In the genomic region with DNA sequence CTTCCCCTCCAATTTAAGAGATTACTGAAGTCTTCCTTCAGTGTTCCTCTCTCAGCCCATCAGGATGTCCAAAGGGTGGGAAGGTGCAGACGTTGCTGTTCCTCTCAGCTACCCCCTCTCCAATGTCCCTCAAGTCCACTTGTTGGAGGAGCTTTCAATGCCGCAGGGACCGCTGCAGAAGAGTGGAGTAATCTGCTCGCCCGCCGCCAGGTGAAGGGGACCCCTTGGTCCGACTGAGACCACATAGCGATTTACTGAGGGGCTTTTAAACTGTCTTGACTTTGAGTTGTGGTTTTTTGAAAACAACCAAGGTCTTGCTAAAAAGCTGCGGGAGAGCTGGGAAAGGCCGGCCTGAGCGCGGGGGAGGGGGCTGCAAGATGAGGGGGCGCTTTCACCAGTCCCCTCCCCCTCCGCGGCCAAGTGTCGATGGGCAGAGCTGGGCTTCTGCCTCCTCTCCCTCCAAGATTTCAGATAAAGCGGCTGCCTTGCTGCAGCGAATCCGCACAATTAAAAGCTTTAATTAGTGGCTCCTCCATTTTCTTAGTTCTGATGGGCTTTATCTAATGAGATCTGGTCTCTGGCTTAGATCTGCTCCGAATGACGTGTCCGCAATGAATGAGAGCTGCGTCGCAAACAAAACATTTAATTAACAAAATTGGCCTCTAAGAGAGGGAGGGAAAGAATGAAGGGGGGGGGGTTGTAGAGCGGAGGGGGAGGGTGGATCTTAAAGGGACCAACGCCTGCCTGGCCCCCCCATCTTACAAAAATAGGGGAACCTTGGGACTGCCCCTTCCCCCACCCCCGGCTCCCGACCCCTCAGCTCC, we compare ENCODE assay signal across 1 cellular context.
TF ChIP-seq lines count a peak whose summit lies in the region.

No MANE protein-coding gene starts in this region.

TF ChIP-seq in SK-N-SH treated with all-trans-retinoic acid at 6 μM for 48 hours, 23 proteins besides CTCF, POLR2A, EP300 and RAD21:
- TF ChIP-seq, protein P1, sequence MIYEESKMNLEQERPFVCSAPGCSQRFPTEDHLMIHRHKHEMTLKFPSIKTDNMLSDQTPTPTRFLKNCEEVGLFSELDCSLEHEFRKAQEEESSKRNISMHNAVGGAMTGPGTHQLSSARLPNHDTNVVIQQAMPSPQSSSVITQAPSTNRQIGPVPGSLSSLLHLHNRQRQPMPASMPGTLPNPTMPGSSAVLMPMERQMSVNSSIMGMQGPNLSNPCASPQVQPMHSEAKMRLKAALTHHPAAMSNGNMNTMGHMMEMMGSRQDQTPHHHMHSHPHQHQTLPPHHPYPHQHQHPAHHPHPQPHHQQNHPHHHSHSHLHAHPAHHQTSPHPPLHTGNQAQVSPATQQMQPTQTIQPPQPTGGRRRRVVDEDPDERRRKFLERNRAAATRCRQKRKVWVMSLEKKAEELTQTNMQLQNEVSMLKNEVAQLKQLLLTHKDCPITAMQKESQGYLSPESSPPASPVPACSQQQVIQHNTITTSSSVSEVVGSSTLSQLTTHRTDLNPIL (CRISPR knock-in tag; IDR thresholded peaks at IDR 0.05; ENCODE audit: low read depth) = no peak
- no peak for TF ChIP-seq ZNF8 (CRISPR knock-in tag; IDR thresholded peaks at IDR 0.05)
- no peak for TF ChIP-seq TCF4 (CRISPR knock-in tag; IDR thresholded peaks at IDR 0.05; ENCODE audit: borderline replicate concordance)
- TF ChIP-seq, protein P2, sequence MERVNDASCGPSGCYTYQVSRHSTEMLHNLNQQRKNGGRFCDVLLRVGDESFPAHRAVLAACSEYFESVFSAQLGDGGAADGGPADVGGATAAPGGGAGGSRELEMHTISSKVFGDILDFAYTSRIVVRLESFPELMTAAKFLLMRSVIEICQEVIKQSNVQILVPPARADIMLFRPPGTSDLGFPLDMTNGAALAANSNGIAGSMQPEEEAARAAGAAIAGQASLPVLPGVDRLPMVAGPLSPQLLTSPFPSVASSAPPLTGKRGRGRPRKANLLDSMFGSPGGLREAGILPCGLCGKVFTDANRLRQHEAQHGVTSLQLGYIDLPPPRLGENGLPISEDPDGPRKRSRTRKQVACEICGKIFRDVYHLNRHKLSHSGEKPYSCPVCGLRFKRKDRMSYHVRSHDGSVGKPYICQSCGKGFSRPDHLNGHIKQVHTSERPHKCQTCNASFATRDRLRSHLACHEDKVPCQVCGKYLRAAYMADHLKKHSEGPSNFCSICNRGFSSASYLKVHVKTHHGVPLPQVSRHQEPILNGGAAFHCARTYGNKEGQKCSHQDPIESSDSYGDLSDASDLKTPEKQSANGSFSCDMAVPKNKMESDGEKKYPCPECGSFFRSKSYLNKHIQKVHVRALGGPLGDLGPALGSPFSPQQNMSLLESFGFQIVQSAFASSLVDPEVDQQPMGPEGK (CRISPR knock-in tag; IDR thresholded peaks at IDR 0.05; ENCODE audit: borderline replicate concordance) = no peak
- TF ChIP-seq PPARA (CRISPR knock-in tag; IDR thresholded peaks at IDR 0.05; ENCODE audit: borderline replicate concordance) = no peak
- no peak for TF ChIP-seq ZNF70 (CRISPR knock-in tag; IDR thresholded peaks at IDR 0.05)
- no peak for TF ChIP-seq ESRRG (CRISPR knock-in tag; IDR thresholded peaks at IDR 0.05)
- no peak for TF ChIP-seq ARNTL (CRISPR knock-in tag; IDR thresholded peaks at IDR 0.05; ENCODE audit: borderline replicate concordance, low read depth)
- no peak for TF ChIP-seq CSDC2 (CRISPR knock-in tag; IDR thresholded peaks at IDR 0.05)
- no peak for TF ChIP-seq ZFP30 (CRISPR knock-in tag; IDR thresholded peaks at IDR 0.05)
- TF ChIP-seq ZNF565 (CRISPR knock-in tag; conservative IDR thresholded peaks at IDR 0.05; ENCODE audit: low read depth) = no peak
- TF ChIP-seq TOX (CRISPR knock-in tag; IDR thresholded peaks at IDR 0.05; ENCODE audit: borderline replicate concordance) = no peak
- TF ChIP-seq ISL1 (CRISPR knock-in tag; IDR thresholded peaks at IDR 0.05) = no peak
- TF ChIP-seq ZFP3 (CRISPR knock-in tag; IDR thresholded peaks at IDR 0.05) = no peak
- no peak for TF ChIP-seq ZC3H10 (CRISPR knock-in tag; IDR thresholded peaks at IDR 0.05)
- no peak for TF ChIP-seq SNAI2 (CRISPR knock-in tag; IDR thresholded peaks at IDR 0.05)
